Comparison of ENCODE assay signal across 9 cellular contexts in the genomic region with DNA sequence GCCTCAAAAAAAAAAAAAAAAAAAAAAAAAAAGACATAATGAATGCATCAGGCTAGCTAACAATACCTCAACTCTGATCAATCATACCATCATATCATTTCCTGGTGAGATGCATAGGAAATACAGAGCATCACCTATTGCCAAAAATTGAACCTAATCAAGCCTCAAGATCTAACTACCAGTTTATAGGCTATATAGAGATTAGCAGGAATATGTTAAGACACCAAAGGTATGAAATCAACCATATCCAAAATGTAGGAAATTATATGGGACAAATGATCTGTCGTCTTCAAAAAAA. TPM values are rescaled to one million over a fixed set of nuclear protein-coding genes. Genes with fewer than 3 reads are reported as not detected.
DNase-seq lines count a peak whose midpoint lies in the region; ATAC-seq, FAIRE-seq and TF ChIP-seq lines count a peak whose summit lies in the region.
"Had no signal": no experiment of that assay in that cellular context is flagged by ENCODE, and none has a peak within 500 bp of the region (broad histone marks: within the 10 kb centered on the region; RNA-seq: fewer than 3 reads in every experiment).

No MANE protein-coding gene starts in this region.

- CTCF ChIA-PET in A673 (lab: Charles Lee) (interaction anchor here (0.6 to 0.9 kb wide), 2 partner anchors 27 to 250 kb away, joined by 4 to 5 read pairs; no protein-coding TSS in a partner anchor), HEK293 (lab: Yijun Ruan, JAX) (interaction anchor here (0.6 to 3.3 kb wide), 6 partner anchors 10 to 90 kb away, joined by 4 to 22 read pairs (median 10); a partner anchor contains a TSS), GM12878 (lab: Yijun Ruan, JAX) (interaction anchor here (0.8 to 4.0 kb wide), 6 partner anchors 10 to 90 kb away, joined by 3 to 24 read pairs (median 6); a partner anchor contains a TSS)

- ATAC-seq in GM12878 = no peak
- no peak for ATAC-seq in GM19324 (IDR thresholded peaks at IDR 0.05; ENCODE audit: low FRiP score, unreplicated experiment)

- no peak for TF ChIP-seq POLR2A in GM12878 (IDR thresholded peaks at IDR 0.05; ENCODE audit: low read depth, low read length)

- FAIRE-seq in GM12878 (lab: Jason Lieb, UNC) = no peak
- FAIRE-seq: islet of Langerhans had no signal

- H3K4me1 ChIP-seq in A673 (ENCODE audit: insufficient read depth, low read length, poor library complexity, severe bottlenecking) (peaks cover 3% of the 10 kb centered on the region), HEK293 (ENCODE audit: control insufficient read depth, insufficient read depth, low read length) (peaks cover 6% of the 10 kb centered on the region; the same call in 1 of the 2 replicates), GM12878 (ENCODE audit: control insufficient read depth, insufficient read depth, low read length) (peaks cover 3% of the 10 kb centered on the region; the same call in 1 of the 2 replicates)

- H3K36me3 ChIP-seq in A673 (ENCODE audit: insufficient read depth, low read length, poor library complexity, severe bottlenecking) = no peaks in the 10 kb centered on the region
- peaks cover 0 to 9% of the 10 kb centered on the region in 2 experiments; a peak in 2 of 3 replicates for H3K36me3 ChIP-seq in HEK293 (ENCODE audit: control insufficient read depth in 2 of 2, insufficient read depth in 1 of 2, low read length in 2 of 2)
- H3K36me3 ChIP-seq in GM12878 (ENCODE audit: control insufficient read depth in 2 of 2, insufficient read depth in 2 of 2, low read length in 1 of 2) = 0 out of 4 replicates have a peak, but pooled peaks cover 0 to 3% of the 10 kb centered on the region in 2 experiments

- TF ChIP-seq CTCF in A673 (conservative IDR thresholded peaks at IDR 0.05; ENCODE audit: low read depth, low read length) (no peak), HEK293 (tag by site-specific recombination; IDR thresholded peaks at IDR 0.05) (no peak), GM12878 (IDR thresholded peaks at IDR 0.05 in 2 of 3, conservative IDR thresholded peaks at IDR 0.05 in 1 of 3; ENCODE audit: control insufficient read depth in 2 of 3, extremely low read depth in 1 of 3, insufficient read depth in 1 of 3, low read depth in 3 of 3, low read length in 3 of 3) (no peak), mesothelial cell of epicardium (IDR thresholded peaks at IDR 0.05; ENCODE audit: unreplicated experiment) (no peak)

- peaks cover 33% of the 10 kb centered on the region for H3K79me2 ChIP-seq in GM12878 (ENCODE audit: control insufficient read depth, insufficient read depth, low read length)

- H4K20me1 ChIP-seq in GM12878 (ENCODE audit: control insufficient read depth, insufficient read depth) = no peaks in the 10 kb centered on the region

- intact Hi-C loops in A673 (cut with micrococcal nuclease; ENCODE audit: unreplicated experiment) = no loop called here
- intact Hi-C loops in GM12878 (cut with micrococcal nuclease; ENCODE audit: unreplicated experiment) = loop anchor here (1.0 to 5.0 kb wide), 2 partner anchors 28 to 65 kb away; a partner anchor contains a TSS

- in situ Hi-C loops in GM12878 (cut with MboI) = no loop called here

- no peaks in the 10 kb centered on the region for H3K27me3 Mint-ChIP-seq in mesothelial cell of epicardium (ENCODE audit: low read depth)

- H3K4me3 ChIP-seq in A673 (ENCODE audit: low read depth, low read length, poor library complexity, severe bottlenecking) = peak overlapping the region; percentile 90
- H3K4me3 ChIP-seq in HEK293 (ENCODE audit: low read depth, low read length) = peak overlapping the region; percentile 74
- peak overlapping the region; percentile 93 for H3K4me3 ChIP-seq in GM12878

- H3K9me3 ChIP-seq in A673 (ENCODE audit: low read depth, low read length, poor library complexity, severe bottlenecking) (no peaks in the 10 kb centered on the region), HEK293 (ENCODE audit: control insufficient read depth, insufficient read depth, low read depth, low read length) (no peaks in the 10 kb centered on the region), GM12878 (replicated peaks; ENCODE audit: control insufficient read depth, insufficient read depth, low read length) (no peaks in the 10 kb centered on the region)

- 0% methylated on average over 1 of the region's 1 CpG for WGBS in GM12878 (ENCODE audit: insufficient coverage, insufficient replicate concordance, low lambda C conversion rate, missing lambda C conversion rate)

- peaks cover 21% of the 10 kb centered on the region for H3K4me1 Mint-ChIP-seq in mesothelial cell of epicardium

- peak overlapping the region; percentile 93 for H3K9ac ChIP-seq in GM12878 (ENCODE audit: control insufficient read depth, insufficient read depth, low read length)

- peak overlapping the region; percentile 95 for H3K4me3 Mint-ChIP-seq in mesothelial cell of epicardium

- peak overlapping the region; percentile 98 for H3K4me2 ChIP-seq in GM12878 (ENCODE audit: control insufficient read depth, insufficient read depth)

- POLR2A ChIA-PET in A673 (lab: Charles Lee; ENCODE audit: low non-redundant PET) (no interaction called here), HEK293 (lab: Yijun Ruan, JAX) (interaction anchor here (0.7 to 2.8 kb wide), 11 partner anchors 10 to 409 kb away, joined by 3 to 15 read pairs (median 7); a partner anchor contains a TSS), GM12878 (lab: Charles Lee) (interaction anchor here (0.6 to 1.0 kb wide), 5 partner anchors 28 to 919 kb away, joined by 3 to 12 read pairs (median 4); no protein-coding TSS in a partner anchor)

- H3K36me3 Mint-ChIP-seq in mesothelial cell of epicardium = no peaks in the 10 kb centered on the region

- TF ChIP-seq EP300 in GM12878 (IDR thresholded peaks at IDR 0.05; ENCODE audit: borderline replicate concordance in 1 of 2, control insufficient read depth in 1 of 2, low read depth in 2 of 2, low read length in 2 of 2) = no peak

- H3K9me3 Mint-ChIP-seq in mesothelial cell of epicardium = no peaks in the 10 kb centered on the region

- no peak for DNase-seq in A673 (ENCODE audit: low spot score)
- no peak for DNase-seq in GM12878 (ENCODE audit: low read depth, low spot score)
- DNase-seq in mesothelial cell of epicardium (ENCODE audit: low spot score in 2 of 2, unreplicated experiment in 2 of 2) = no peak
- no peak for DNase-seq in H4 (ENCODE audit: low spot score)
- DNase-seq in NCI-H510A treated with DMSO at 0.1 percent for 48 hours (lab: John Stamatoyannopoulos, UW) = no peak
- DNase-seq in COLO829 (ENCODE audit: low spot score) = no peak

- H3K27ac Mint-ChIP-seq in mesothelial cell of epicardium = peak overlapping the region; percentile 90

- BruUV-seq in A673 (replicated peaks; lab: Mats Ljungman, UMichigan) (TSS peak; percentile 71), GM12878 (replicated peaks; lab: Mats Ljungman, UMichigan) (TSS peak; percentile 86)

- SMC1A ChIA-PET in GM12878 (lab: Charles Lee; ENCODE audit: uncharacterized antibody, unreplicated experiment) = interaction anchor here (0.9 kb wide), 1 partner anchor 92 kb away, joined by 3 read pairs; no protein-coding TSS in a partner anchor

- RAD21 ChIA-PET in GM12878 (lab: Charles Lee; ENCODE audit: unreplicated experiment) = interaction anchor here (0.7 to 1.4 kb wide), 3 partner anchors 11 to 68 kb away, joined by 3 to 9 read pairs (median 3); a partner anchor contains a TSS

- peak overlapping the region; percentile 85 for H2AFZ ChIP-seq in GM12878 (ENCODE audit: control insufficient read depth, low read depth, low read length)

- H3K27ac ChIP-seq in A673 (ENCODE audit: low read depth, low read length, poor library complexity, severe bottlenecking) (peak overlapping the region; percentile 76), HEK293 (ENCODE audit: extremely low read depth, low read depth, low read length) (peak overlapping the region; percentile 61; the same call in 1 of the 2 replicates), GM12878 (ENCODE audit: control insufficient read depth, insufficient read depth) (peak overlapping the region; percentile 88)

- H3K27me3 ChIP-seq in A673 (replicated peaks; ENCODE audit: insufficient read depth, low read depth, low read length, poor library complexity) (no peaks in the 10 kb centered on the region), GM12878 (replicated peaks in 1 of 2; ENCODE audit: control insufficient read depth in 2 of 2, insufficient read depth in 2 of 2, low read length in 1 of 2) (no peaks in the 10 kb centered on the region)

- no peak for TF ChIP-seq RAD21 in GM12878 (IDR thresholded peaks at IDR 0.05; ENCODE audit: insufficient read depth, low read depth, low read length)

RNA-seq across cellular contexts. Expression of a gene that starts 0.4 kb away (rescaled TPM):
- 17.7 and 19.5 TPM in 2 replicates for total RNA-seq in A673 (2021)
- total RNA-seq in GM12878 (2013; cell fraction: nucleolus; rRNA removed) = 28.7 and 36.3 TPM in 2 replicates
- total RNA-seq in GM12878 (2014; rRNA removed) = 10.1 and 11.4 TPM in 2 replicates
- total RNA-seq in GM12878 (2014; rRNA removed; fragmentation: Illumina TruSeq; extraction: Trizol) = 12.4 and 13.6 TPM in 2 replicates
- total RNA-seq in GM12878 (2021) = 19.8 and 20.0 TPM in 2 replicates
- polyA plus RNA-seq in GM12878 (2011; ENCODE audit: low read depth) = 11.4 TPM
- 19.9 and 21.5 TPM in 2 replicates for polyA plus RNA-seq in GM12878 (2011; rRNA removed)
- 13.6 and 15.6 TPM in 2 replicates for polyA plus RNA-seq in GM12878 (2011; cell fraction: cytosol; rRNA removed)
- polyA plus RNA-seq in GM12878 (2011; cell fraction: nucleus; rRNA removed) = 38.0 and 43.6 TPM in 2 replicates
- polyA plus RNA-seq in GM12878 (2012) = 21.1 and 33.7 TPM in 2 replicates
- polyA plus RNA-seq in GM12878 (2014; fragmentation: Illumina TruSeq; extraction: Trizol) = 11.5 and 12.7 TPM in 2 replicates
- polyA plus RNA-seq in GM12878 (2014; fragmentation: Nextera tagmentation; extraction: Ambion mirVana) = 10 to 100 TPM; 11.8 to 18.6 TPM
- polyA plus RNA-seq in GM12878 (2014; rRNA removed) = 12.1 and 14.7 TPM in 2 replicates
- polyA plus RNA-seq in GM12878 (2016; fragmentation: Nextera tagmentation; extraction: Ambion mirVana) = 10 to 100 TPM; 15.7 to 18.3 TPM
- polyA minus RNA-seq in GM12878 (2011; rRNA and poly(A)+ RNA removed) = 15.6 and 19.5 TPM in 2 replicates
- 8.2 and 16.7 TPM in 2 replicates for polyA minus RNA-seq in GM12878 (2011; cell fraction: cytosol; rRNA and poly(A)+ RNA removed)
- 13.3 and 24.9 TPM in 2 replicates for polyA minus RNA-seq in GM12878 (2011; cell fraction: nucleus; rRNA and poly(A)+ RNA removed)
- total RNA-seq in mesothelial cell of epicardium = 21.7 to 26.2 TPM (median 25.2 TPM) in 3 replicates
- 7.5 and 12.6 TPM in 2 replicates for total RNA-seq in H4 (2014; rRNA removed; shearing (Covaris generic))

RNA-seq across cellular contexts. Expression of a gene that starts 28.4 kb away (rescaled TPM):
- 338 and 339 TPM in 2 replicates for total RNA-seq in A673 (2021)
- 219 and 229 TPM in 2 replicates for total RNA-seq in GM12878 (2013; cell fraction: nucleolus; rRNA removed)
- 139 and 158 TPM in 2 replicates for total RNA-seq in GM12878 (2014; rRNA removed)
- 150 and 156 TPM in 2 replicates for total RNA-seq in GM12878 (2014; rRNA removed; fragmentation: Illumina TruSeq; extraction: Trizol)
- 108 and 113 TPM in 2 replicates for total RNA-seq in GM12878 (2021)
- polyA plus RNA-seq in GM12878 (2011; ENCODE audit: low read depth) = 74.2 TPM
- 241 and 262 TPM in 2 replicates for polyA plus RNA-seq in GM12878 (2011; rRNA removed)
- 209 and 229 TPM in 2 replicates for polyA plus RNA-seq in GM12878 (2011; cell fraction: cytosol; rRNA removed)
- polyA plus RNA-seq in GM12878 (2011; cell fraction: nucleus; rRNA removed) = 514 and 607 TPM in 2 replicates
- 59.3 and 84.1 TPM in 2 replicates for polyA plus RNA-seq in GM12878 (2012)
- 161 and 192 TPM in 2 replicates for polyA plus RNA-seq in GM12878 (2014; fragmentation: Illumina TruSeq; extraction: Trizol)
- 100 to 1,000 TPM; 100 to 130 TPM for polyA plus RNA-seq in GM12878 (2014; fragmentation: Nextera tagmentation; extraction: Ambion mirVana)
- 118 and 133 TPM in 2 replicates for polyA plus RNA-seq in GM12878 (2014; rRNA removed)
- polyA plus RNA-seq in GM12878 (2016; fragmentation: Nextera tagmentation; extraction: Ambion mirVana) = 100 to 1,000 TPM; 109 to 110 TPM
- 232 and 236 TPM in 2 replicates for polyA minus RNA-seq in GM12878 (2011; rRNA and poly(A)+ RNA removed)
- polyA minus RNA-seq in GM12878 (2011; cell fraction: cytosol; rRNA and poly(A)+ RNA removed) = 75.6 and 81.0 TPM in 2 replicates
- 105 and 119 TPM in 2 replicates for polyA minus RNA-seq in GM12878 (2011; cell fraction: nucleus; rRNA and poly(A)+ RNA removed)
- total RNA-seq in mesothelial cell of epicardium = 51.7 to 59.1 TPM (median 56.9 TPM) in 3 replicates
- total RNA-seq in H4 (2014; rRNA removed; shearing (Covaris generic)) = 245 and 259 TPM in 2 replicates
